In genomic region chr6:32413427-32414047, GRCh38 we compare ENCODE assay signal across 8 cellular contexts. TPM values are rescaled to one million over a fixed set of nuclear protein-coding genes. Genes with fewer than 3 reads are reported as not detected.
DNase-seq lines count a peak whose midpoint lies in the region; ATAC-seq and TF ChIP-seq lines count a peak whose summit lies in the region.

No MANE protein-coding gene starts in this region.

- no peaks in the 10 kb centered on the region for H3K4me1 ChIP-seq in adipocyte (ENCODE audit: control insufficient read depth, insufficient read depth, low read length)

- H3K36me3 ChIP-seq in adipocyte (ENCODE audit: control insufficient read depth, insufficient read depth, low read length, severe bottlenecking) = no peaks in the 10 kb centered on the region

- DNase-seq in NCI-H1092 (lab: John Stamatoyannopoulos, UW) = peak; percentile 10
- DNase-seq in T-helper 1 cell = peak; percentile 62 to 83 (median 72)
- peak; percentile 84 for DNase-seq in adipocyte (ENCODE audit: low read depth)
- peak; percentile 75 for DNase-seq in left cardiac atrium
- peak; percentile 42 for DNase-seq in putamen (ENCODE audit: low spot score)

- H3K27me3 ChIP-seq in adipocyte (replicated peaks; ENCODE audit: control insufficient read depth, insufficient read depth, low read length) = peaks cover 69% of the 10 kb centered on the region

- TF ChIP-seq CTCF in GM12872 (IDR thresholded peaks at IDR 0.05; ENCODE audit: insufficient read depth, low read depth, low read length) = peak; percentile 98

- H3K9ac ChIP-seq in adipocyte (ENCODE audit: low read length) = no peak overlapping the region

- intact Hi-C loops in left cardiac atrium (cut with DNase I) = loop anchor here in 1 of 2 donors (2.0 to 5.0 kb wide), 3 partner anchors 287 to 454 kb away; no protein-coding TSS in a partner anchor

- ATAC-seq in left cardiac atrium (peak; percentile 84), HG02678 (IDR thresholded peaks at IDR 0.05; ENCODE audit: unreplicated experiment) (no peak), HG02885 (IDR thresholded peaks at IDR 0.05; ENCODE audit: poor library complexity, unreplicated experiment) (no peak)

- H3K9me3 ChIP-seq in adipocyte (ENCODE audit: control insufficient read depth, low read length) = no peaks in the 10 kb centered on the region

- H3K4me3 ChIP-seq in adipocyte (ENCODE audit: low read length) = no peak overlapping the region

RNA-seq across cellular contexts. Expression of gene BTNL2, which starts 6.6 kb away (rescaled TPM):
- not detected for total RNA-seq in left cardiac atrium

RNA-seq across cellular contexts. Expression of gene HLA-DRA, which starts 26.1 kb away (rescaled TPM):
- 100 to 1,000 TPM in 1 of 2 donors, 10 to 100 TPM in 1; 94.5 to 151 TPM for total RNA-seq in left cardiac atrium

RNA-seq across cellular contexts. Expression of gene TSBP1, which starts 41.8 kb away (rescaled TPM):
- total RNA-seq in left cardiac atrium = not detected

Comparison
In these comparisons a context has a peak if more than half of its experiments do, and no peak if none do; other contexts are left out.
1. DNase-seq: peak in every context shown above with its lines; median percentile 84 in adipocyte; 75 in left cardiac atrium; 72 in T-helper 1 cell; 42 in putamen; 10 in NCI-H1092.
2. ATAC-seq: peak in left cardiac atrium (2 of 2); none in HG02678 (single experiment) and HG02885 (single experiment).